Comparison of ENCODE assay signal across 8 cellular contexts in the genomic region with DNA sequence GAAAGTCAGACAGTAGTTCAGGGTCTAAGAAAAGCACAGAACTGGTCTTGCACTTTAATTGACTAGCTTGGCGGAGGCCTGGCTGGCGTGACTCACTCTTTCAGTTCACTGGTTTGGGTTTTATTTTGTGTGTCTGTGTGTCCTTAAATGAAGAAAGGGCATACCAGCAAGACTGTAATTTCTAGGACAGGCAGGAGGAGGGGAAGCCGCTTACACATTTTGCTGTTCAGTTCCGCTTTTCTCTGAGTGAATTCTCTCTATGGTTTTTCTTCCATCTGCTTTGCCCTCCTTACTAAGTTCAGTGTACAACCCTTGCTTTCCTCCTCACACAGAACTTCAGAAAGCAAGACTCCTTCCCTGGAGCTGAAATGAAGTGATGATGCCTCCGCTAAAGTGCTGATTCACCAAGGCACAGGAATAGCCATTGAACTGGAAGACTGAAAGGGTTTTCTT.
DNase-seq lines count a peak whose midpoint lies in the region; ATAC-seq and TF ChIP-seq lines count a peak whose summit lies in the region.

No MANE protein-coding gene starts in this region.

- H3K4ac ChIP-seq in trophoblast cell (ENCODE audit: low read depth, low read length): no peak overlapping the region

- no peak overlapping the region for H3K18ac ChIP-seq in trophoblast cell (ENCODE audit: low read length)

- H3K27ac ChIP-seq in trophoblast cell (ENCODE audit: low read depth, low read length): peak overlapping the region; percentile 92

- H2BK12ac ChIP-seq in trophoblast cell (ENCODE audit: low read length): peak overlapping the region; percentile 87

- no peak overlapping the region for H2AFZ ChIP-seq in trophoblast cell (ENCODE audit: insufficient read depth, low read length, poor library complexity)

- H3K79me1 ChIP-seq in trophoblast cell (ENCODE audit: low read length): peaks cover 15% of the 10 kb centered on the region

- no peak overlapping the region for H3K14ac ChIP-seq in trophoblast cell (ENCODE audit: low read length)

- ATAC-seq in GM21360 (IDR thresholded peaks at IDR 0.05; ENCODE audit: unreplicated experiment) (peak; percentile 40), HG03558 (IDR thresholded peaks at IDR 0.05; ENCODE audit: extremely low read depth, unreplicated experiment) (peak; percentile 33)

- no peaks in the 10 kb centered on the region for H3K36me3 ChIP-seq in trophoblast cell (ENCODE audit: control insufficient read depth in 1 of 2, insufficient read depth in 2 of 2, low read length in 2 of 2)

- H2BK120ac ChIP-seq in trophoblast cell (ENCODE audit: insufficient read depth, low read length, poor library complexity): peak overlapping the region; percentile 96

- H2AK5ac ChIP-seq in trophoblast cell (ENCODE audit: low read length): no peak overlapping the region

- H2BK5ac ChIP-seq in trophoblast cell (ENCODE audit: low read depth, low read length, poor library complexity): peak overlapping the region; percentile 92

- peak overlapping the region; percentile 79 for H4K8ac ChIP-seq in trophoblast cell (ENCODE audit: low read depth, low read length)

- H3K9me3 Mint-ChIP-seq in chondrocyte (ENCODE audit: low read depth): no peaks in the 10 kb centered on the region

- H3K4me3 ChIP-seq in trophoblast cell (ENCODE audit: low read depth, low read length): no peak overlapping the region

- H4K12ac ChIP-seq in trophoblast cell (ENCODE audit: low read depth, low read length): peak overlapping the region; percentile 7

- H3K4me2 ChIP-seq in trophoblast cell (ENCODE audit: low read length): no peak overlapping the region

- no peaks in the 10 kb centered on the region for H3K27me3 ChIP-seq in trophoblast cell (ENCODE audit: insufficient read depth, low read length)

- no peak overlapping the region for H3K9ac ChIP-seq in trophoblast cell (ENCODE audit: low read length)

- TF ChIP-seq CTCF in chondrocyte (IDR thresholded peaks at IDR 0.05): peak; percentile 20

- H3K36me3 Mint-ChIP-seq in chondrocyte (ENCODE audit: low read depth): peaks cover 3% of the 10 kb centered on the region

- H3K4me1 ChIP-seq in trophoblast cell (ENCODE audit: control insufficient read depth in 1 of 2, insufficient read depth in 2 of 2, low read length in 2 of 2): peaks cover 4 to 6% of the 10 kb centered on the region in 2 experiments

- no peak overlapping the region for H3K4me3 Mint-ChIP-seq in chondrocyte (ENCODE audit: unreplicated experiment)

- no peak overlapping the region for H3K23ac ChIP-seq in trophoblast cell (ENCODE audit: low read length)

- no CpG with 5 or more reads among the region's 5 CpGs for WGBS in trophoblast cell (ENCODE audit: extremely low coverage, insufficient coverage, insufficient read length)

- peak overlapping the region; percentile 73 for H4K91ac ChIP-seq in trophoblast cell (ENCODE audit: low read depth, low read length)

- H3K27me3 Mint-ChIP-seq in chondrocyte (ENCODE audit: low read depth): no peaks in the 10 kb centered on the region

- H3K27ac Mint-ChIP-seq in chondrocyte (ENCODE audit: unreplicated experiment): peak overlapping the region; percentile 55

- peaks cover 20% of the 10 kb centered on the region for H3K4me1 Mint-ChIP-seq in chondrocyte (ENCODE audit: low read depth)

- H3K9me3 ChIP-seq in trophoblast cell (ENCODE audit: insufficient read depth, low read depth, low read length): no peaks in the 10 kb centered on the region

- no peaks in the 10 kb centered on the region for H3K79me2 ChIP-seq in trophoblast cell (ENCODE audit: control insufficient read depth, insufficient read depth, low read length, poor library complexity)

- DNase-seq in CD1c-positive myeloid dendritic cell (ENCODE audit: extremely low spot score) (peak; percentile 71), chondrocyte (ENCODE audit: low spot score) (no peak), trophoblast cell (peak in 1 of 2 donors; percentile 5), epidermal melanocyte (ENCODE audit: insufficient read length, low spot score) (no peak), NCI-H510A (lab: John Stamatoyannopoulos, UW) (no peak)
- no peak for DNase-seq in stimulated activated CD4-positive, alpha-beta T cell treated with anti-CD3 and anti-CD28 coated beads, Interleukin-4, amount 100 ng/mL, for 24 hours
